ENCODE assay signal across 31 cellular contexts in genomic region chr1:238226805-238227204, GRCh38.
"Had no signal": no experiment of that assay in that cellular context is flagged by ENCODE, and none has a peak within 500 bp of the region (broad histone marks: within the 10 kb centered on the region; RNA-seq: fewer than 3 reads in every experiment).

No MANE protein-coding gene starts in this region.

- H3K4me3 ChIP-seq: colonic mucosa, esophagus muscularis mucosa, gastroesophageal sphincter, heart left ventricle, hepatocyte, lung, right atrium auricular region, sigmoid colon, skin epidermis, spleen, thoracic aorta, tibial nerve, upper lobe of left lung had no signal

- H3K9me3 ChIP-seq: colonic mucosa, esophagus muscularis mucosa, gastroesophageal sphincter, heart left ventricle, neutrophil, right atrium auricular region, sigmoid colon, spleen, thoracic aorta, tibial nerve, upper lobe of left lung had no signal

- H3K36me3 ChIP-seq: colonic mucosa, esophagus muscularis mucosa, gastroesophageal sphincter, heart left ventricle, neutrophil, right atrium auricular region, sigmoid colon, spleen, thoracic aorta, tibial nerve, upper lobe of left lung had no signal

- DNase-seq: colonic mucosa; dermis blood vessel endothelial cell; effector memory CD4-positive, alpha-beta T cell; foreskin keratinocyte; heart left ventricle; kidney glomerular epithelial cell; mesenchymal stem cell; midbrain; naive thymus-derived CD8-positive, alpha-beta T cell; nephron progenitor cell; sigmoid colon; spleen; stimulated activated CD4-positive, alpha-beta T cell treated with anti-CD3 and anti-CD28 coated beads, Interleukin-4, amount 100 ng/mL, for 4 hours; stimulated activated naive CD8-positive, alpha-beta T cell treated with anti-CD3 and anti-CD28 coated beads, Interleukin-15, Interleukin-2, amounts not matched to agents 100 U/mL and 50 U/mL, for 24 hours; substantia nigra; upper lobe of left lung had no signal

- H2AFZ ChIP-seq: hepatocyte, parathyroid adenoma had no signal

- H3K4me2 ChIP-seq: hepatocyte had no signal

- H3K79me2 ChIP-seq: hepatocyte, parathyroid adenoma had no signal

- H3K4me1 ChIP-seq: colonic mucosa, foreskin keratinocyte, heart left ventricle, parathyroid adenoma, right atrium auricular region, spleen, tibial nerve, upper lobe of left lung had no signal

- H3K27me3 ChIP-seq: colonic mucosa, esophagus muscularis mucosa, foreskin keratinocyte, gastroesophageal sphincter, heart left ventricle, hepatocyte, neutrophil, right atrium auricular region, sigmoid colon, spleen, tibial nerve, upper lobe of left lung had no signal

- ATAC-seq: foreskin keratinocyte; gastroesophageal sphincter; heart left ventricle; left lobe of liver; naive thymus-derived CD8-positive, alpha-beta T cell; stimulated activated memory B cell treated with anti-CD40 and anti-IgM and Interleukin-4, amounts not matched to agents 10 μg/mL and 1 μg/mL and 100 μg/mL, for 72 hours; stimulated activated naive CD8-positive, alpha-beta T cell treated with anti-CD3 and anti-CD28 coated beads, Interleukin-15, Interleukin-2, amounts not matched to agents 100 U/mL and 50 U/mL, for 24 hours had no signal

- H3K9ac ChIP-seq: parathyroid adenoma had no signal

- H3K27ac ChIP-seq: colonic mucosa, esophagus muscularis mucosa, foreskin keratinocyte, gastroesophageal sphincter, heart left ventricle, hepatocyte, neutrophil, parathyroid adenoma, right atrium auricular region, sigmoid colon, skin epidermis, spleen, thoracic aorta, tibial nerve, upper lobe of left lung had no signal

- FAIRE-seq: endothelial cell of umbilical vein, islet of Langerhans, urothelium cell line had no signal
